Comparison of ENCODE assay signal across 6 cellular contexts in the genomic region with DNA sequence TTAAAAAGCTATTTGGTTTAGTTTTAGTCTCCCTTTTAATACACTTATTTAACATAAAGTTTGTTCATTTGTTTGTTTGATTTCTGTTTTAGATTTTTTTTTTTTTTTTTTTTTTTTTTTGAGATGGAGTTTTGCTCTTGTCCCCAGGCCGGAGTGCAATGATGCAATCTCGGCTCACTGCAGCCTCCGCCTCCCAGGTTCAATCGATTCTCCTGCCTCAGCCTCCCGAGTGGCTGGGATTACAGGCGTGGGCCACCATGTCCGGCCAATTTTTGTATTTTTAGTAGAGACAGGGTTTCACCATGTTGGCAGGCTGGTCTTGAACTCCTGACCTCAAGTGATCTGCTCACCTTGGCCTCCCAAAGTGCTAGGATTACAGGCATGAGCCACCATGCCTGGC. TPM values are rescaled to one million over a fixed set of nuclear protein-coding genes. Genes with fewer than 3 reads are reported as not detected.
DNase-seq lines count a peak whose midpoint lies in the region; ATAC-seq, FAIRE-seq and TF ChIP-seq lines count a peak whose summit lies in the region.
"Not testable (repeated sequence)": the region's sequence is repeated elsewhere in the genome, so short reads cannot be mapped to it uniquely, and the experiment has no call there.

No MANE protein-coding gene starts in this region.

- not testable (repeated sequence) for TF ChIP-seq EP300 in K562 (IDR thresholded peaks at IDR 0.05; ENCODE audit: low read length)

- H4K20me1 ChIP-seq in K562 (replicated peaks; ENCODE audit: control insufficient read depth, insufficient read depth, low read length) = peaks cover 16% of the 10 kb centered on the region; the same call in 1 of the 2 replicates

- peaks cover 99% of the 10 kb centered on the region for H3K79me2 ChIP-seq in K562 (ENCODE audit: control insufficient read depth, insufficient read depth, low read length)

- H3K27me3 ChIP-seq in CD4-positive, CD25-positive, alpha-beta regulatory T cell (ENCODE audit: control insufficient read depth, insufficient read depth, low read length); K562 (ENCODE audit: control insufficient read depth in 2 of 2, insufficient read depth in 2 of 2, low read length in 2 of 2); naive thymus-derived CD4-positive, alpha-beta T cell (ENCODE audit: control insufficient read depth in 2 of 2, insufficient read depth in 2 of 2, low read length in 2 of 2); spleen (replicated peaks in 1 of 7): not testable (repeated sequence)

- not testable (repeated sequence) for H3K27ac ChIP-seq in CD4-positive, CD25-positive, alpha-beta regulatory T cell (ENCODE audit: insufficient read depth, low read length, poor library complexity, severe bottlenecking); K562 (ENCODE audit: extremely low read depth, low read depth, low read length); naive thymus-derived CD4-positive, alpha-beta T cell (ENCODE audit: low read depth, low read length)
- peak overlapping the region; percentile 88 for H3K27ac ChIP-seq in epithelial cell of prostate
- H3K27ac ChIP-seq in spleen = peak overlapping the region; percentile 10 to 74 (median 66)

- CTCF ChIA-PET in K562 (lab: Yijun Ruan, JAX; ENCODE audit: low intra/inter-chr PET ratio) = not testable (repeated sequence)
- CTCF ChIA-PET in naive thymus-derived CD4-positive, alpha-beta T cell (lab: Charles Lee) = interaction anchor here (0.7 to 1.8 kb wide), 2 partner anchors 15 to 20 kb away, joined by 4 to 9 read pairs; no protein-coding TSS in a partner anchor

- not testable (repeated sequence) for ATAC-seq in CD4-positive, CD25-positive, alpha-beta regulatory T cell (ENCODE audit: low read depth in 2 of 2); activated T-cell treated with anti-CD3 and anti-CD28 coated beads, Interleukin-2, amount 50 U/mL, for 72 hours (replicated peaks in 1 of 2); K562; naive thymus-derived CD4-positive, alpha-beta T cell

- not testable (repeated sequence) for TF ChIP-seq POLR2A in K562 (conservative IDR thresholded peaks at IDR 0.05); spleen (IDR thresholded peaks at IDR 0.05)

- H3K36me3 Mint-ChIP-seq in CD4-positive, CD25-positive, alpha-beta regulatory T cell; activated T-cell treated with anti-CD3 and anti-CD28 coated beads, Interleukin-2, amount 50 U/mL, for 72 hours (ENCODE audit: insufficient read depth in 2 of 2); naive thymus-derived CD4-positive, alpha-beta T cell: not testable (repeated sequence)

- H3K9me3 ChIP-seq in CD4-positive, CD25-positive, alpha-beta regulatory T cell (ENCODE audit: control insufficient read depth in 2 of 2, low read length in 2 of 2); K562 (replicated peaks; ENCODE audit: control insufficient read depth, insufficient read depth, low read depth, low read length); naive thymus-derived CD4-positive, alpha-beta T cell (ENCODE audit: control insufficient read depth in 2 of 3, low read length in 3 of 3); spleen: not testable (repeated sequence)

- H2AFZ ChIP-seq in K562 (ENCODE audit: low read depth, low read length) = not testable (repeated sequence)

- not testable (repeated sequence) for H3K4me2 ChIP-seq in K562 (ENCODE audit: insufficient read depth, low read length)

- H3K4me3 ChIP-seq in CD4-positive, CD25-positive, alpha-beta regulatory T cell (ENCODE audit: low read depth, low read length) = peak overlapping the region; percentile 2
- H3K4me3 ChIP-seq in K562; naive thymus-derived CD4-positive, alpha-beta T cell (ENCODE audit: low read length); spleen: not testable (repeated sequence)

- peaks cover 69 to 98% (median 85%) of the 10 kb centered on the region in 4 donors for H3K4me1 Mint-ChIP-seq in CD4-positive, CD25-positive, alpha-beta regulatory T cell
- peaks cover 97% of the 10 kb centered on the region for H3K4me1 Mint-ChIP-seq in activated T-cell treated with anti-CD3 and anti-CD28 coated beads, Interleukin-2, amount 50 U/mL, for 72 hours (ENCODE audit: low read depth)
- peaks cover 53 to 100% (median 98%) of the 10 kb centered on the region in 7 donors for H3K4me1 Mint-ChIP-seq in naive thymus-derived CD4-positive, alpha-beta T cell

- POLR2A ChIA-PET in K562 (lab: Yijun Ruan, JAX) = interaction anchor here (0.7 to 5.9 kb wide), 3 partner anchors 10 to 53 kb away, joined by 3 to 51 read pairs (median 29); partner anchors contain the start of gene USP3
- POLR2A ChIA-PET in naive thymus-derived CD4-positive, alpha-beta T cell (lab: Charles Lee) = interaction anchor here (1.7 kb wide), 1 partner anchor 15 kb away, joined by 6 read pairs; no protein-coding TSS in a partner anchor

- H3K4me3 Mint-ChIP-seq in CD4-positive, CD25-positive, alpha-beta regulatory T cell; activated T-cell treated with anti-CD3 and anti-CD28 coated beads, Interleukin-2, amount 50 U/mL, for 72 hours: not testable (repeated sequence)
- peak overlapping the region in 6 of 10 donors; percentile 35 to 77 (median 42) for H3K4me3 Mint-ChIP-seq in naive thymus-derived CD4-positive, alpha-beta T cell

- H3K27me3 Mint-ChIP-seq in CD4-positive, CD25-positive, alpha-beta regulatory T cell; activated T-cell treated with anti-CD3 and anti-CD28 coated beads, Interleukin-2, amount 50 U/mL, for 72 hours (ENCODE audit: low read depth); naive thymus-derived CD4-positive, alpha-beta T cell: not testable (repeated sequence)

- not testable (repeated sequence) for DNase-seq in CD4-positive, CD25-positive, alpha-beta regulatory T cell; activated T-cell treated with anti-CD3 and anti-CD28 coated beads, Interleukin-2, amount 50 U/mL, for 72 hours; K562 (ENCODE audit: extremely low read depth in 1 of 4, low spot score in 3 of 4); epithelial cell of prostate (ENCODE audit: low read depth, low spot score); naive thymus-derived CD4-positive, alpha-beta T cell; spleen

- not testable (repeated sequence) for H3K9me1 ChIP-seq in K562 (ENCODE audit: control insufficient read depth, insufficient read depth, low read length)

- not testable (repeated sequence) for TF ChIP-seq CTCF in K562 (IDR thresholded peaks at IDR 0.05 in 2 of 3, conservative IDR thresholded peaks at IDR 0.05 in 1 of 3; ENCODE audit: insufficient read depth in 2 of 3, low read depth in 1 of 3, low read length in 3 of 3); spleen (IDR thresholded peaks at IDR 0.05 in 8 of 11, conservative IDR thresholded peaks at IDR 0.05 in 3 of 11)

- not testable (repeated sequence) for H3K36me3 ChIP-seq in CD4-positive, CD25-positive, alpha-beta regulatory T cell (ENCODE audit: control insufficient read depth, insufficient read depth, low read length); K562 (ENCODE audit: control insufficient read depth, insufficient read depth, low read length); naive thymus-derived CD4-positive, alpha-beta T cell (ENCODE audit: control insufficient read depth in 2 of 3, insufficient read depth in 3 of 3, low read length in 3 of 3); spleen

- FAIRE-seq in K562 (lab: Jason Lieb, UNC) = not testable (repeated sequence)

- not testable (repeated sequence) for TF ChIP-seq RAD21 in K562 (CRISPR knock-in tag; conservative IDR thresholded peaks at IDR 0.05 in 1 of 2, IDR thresholded peaks at IDR 0.05 in 1 of 2)

- not testable (repeated sequence) for H3K9ac ChIP-seq in K562 (ENCODE audit: insufficient read depth in 1 of 2, low read depth in 2 of 2, low read length in 2 of 2)

- not testable (repeated sequence) for BruUV-seq in K562 (replicated peaks; lab: Mats Ljungman, UMichigan)

- WGBS in K562 (ENCODE audit: insufficient coverage, low coverage, missing lambda C conversion rate) = 76% methylated on average over 7 of the region's 7 CpGs
- WGBS in spleen, 5 donors = 85 to 91% (median 86%) methylated on average over 7 of the region's 7 CpGs

- H3K4me1 ChIP-seq in CD4-positive, CD25-positive, alpha-beta regulatory T cell (ENCODE audit: control insufficient read depth, insufficient read depth, low read length, poor library complexity, severe bottlenecking) = peaks cover 64% of the 10 kb centered on the region
- peaks cover 16 to 50% of the 10 kb centered on the region in 2 experiments; a peak in 4 of 5 replicates for H3K4me1 ChIP-seq in K562 (replicated peaks in 1 of 2; ENCODE audit: control insufficient read depth in 2 of 2, insufficient read depth in 2 of 2, low read length in 2 of 2)
- H3K4me1 ChIP-seq in naive thymus-derived CD4-positive, alpha-beta T cell (ENCODE audit: control insufficient read depth in 2 of 2, insufficient read depth in 2 of 2, low read length in 2 of 2) = peaks cover 63 to 70% of the 10 kb centered on the region in 2 donors
- H3K4me1 ChIP-seq in spleen = peaks cover 91 to 100% (median 97%) of the 10 kb centered on the region in 6 donors

- in situ Hi-C loops in K562 (cut with MboI) = not testable (repeated sequence)

- H3K27ac Mint-ChIP-seq in CD4-positive, CD25-positive, alpha-beta regulatory T cell; naive thymus-derived CD4-positive, alpha-beta T cell: not testable (repeated sequence)
- H3K27ac Mint-ChIP-seq in activated T-cell treated with anti-CD3 and anti-CD28 coated beads, Interleukin-2, amount 50 U/mL, for 72 hours = peak overlapping the region; percentile 3

- not testable (repeated sequence) for H3K9me3 Mint-ChIP-seq in CD4-positive, CD25-positive, alpha-beta regulatory T cell; activated T-cell treated with anti-CD3 and anti-CD28 coated beads, Interleukin-2, amount 50 U/mL, for 72 hours; naive thymus-derived CD4-positive, alpha-beta T cell

- intact Hi-C loops in K562 (cut with micrococcal nuclease); naive thymus-derived CD4-positive, alpha-beta T cell (cut with micrococcal nuclease); spleen (cut with DNase I; ENCODE audit: low total_unique reads): not testable (repeated sequence)

RNA-seq across cellular contexts. Expression of gene USP3, which starts 16.1 kb away (rescaled TPM):
- total RNA-seq in CD4-positive, CD25-positive, alpha-beta regulatory T cell = 223 TPM
- 10 to 100 TPM; 49.5 to 57.2 (median 55.3) TPM for polyA plus RNA-seq in CD4-positive, CD25-positive, alpha-beta regulatory T cell
- total RNA-seq in activated T-cell treated with anti-CD3 and anti-CD28 coated beads, Interleukin-2, amount 50 U/mL, for 72 hours = 10 to 100 TPM; 66.5 to 78.0 TPM
- 55.7 and 143 TPM in 2 replicates for total RNA-seq in K562 (2011; cell fraction: chromatin; rRNA removed; ENCODE audit: low replicate concordance)
- 31.0 and 37.8 TPM in 2 replicates for total RNA-seq in K562 (2011; cell fraction: nucleolus; rRNA removed)
- total RNA-seq in K562 (2011; cell fraction: nucleoplasm; rRNA removed) = 72.7 and 100 TPM in 2 replicates
- total RNA-seq in K562 (2014; rRNA removed) = 21.7 and 31.2 TPM in 2 replicates
- 49.7 and 50.3 TPM in 2 replicates for total RNA-seq in K562 (2014; rRNA removed; fragmentation: Illumina TruSeq; extraction: Trizol)
- total RNA-seq in K562 (2015; rRNA removed; fragmentation: Illumina TruSeq; extraction: Trizol) = 44.6 and 46.1 TPM in 2 replicates
- total RNA-seq in K562 (2021) = 48.8 and 54.3 TPM in 2 replicates
- 17.3 and 23.1 TPM in 2 replicates for polyA plus RNA-seq in K562 (2011; rRNA removed)
- polyA plus RNA-seq in K562 (2011; cell fraction: cytosol; rRNA removed) = 12.0 and 15.1 TPM in 2 replicates
- polyA plus RNA-seq in K562 (2011; cell fraction: nucleus; rRNA removed) = 47.4 and 78.4 TPM in 2 replicates
- polyA plus RNA-seq in K562 (2012) = 29.3 and 55.6 TPM in 2 replicates
- 38.7 and 42.8 TPM in 2 replicates for polyA plus RNA-seq in K562 (2014; fragmentation: Illumina TruSeq; extraction: Trizol)
- 10 to 100 TPM; 24.3 to 34.8 TPM for polyA plus RNA-seq in K562 (2014; fragmentation: Nextera tagmentation; extraction: Ambion mirVana)
- 19.5 and 21.2 TPM in 2 replicates for polyA plus RNA-seq in K562 (2014; rRNA removed)
- 35.6 and 53.7 TPM in 2 replicates for polyA minus RNA-seq in K562 (2011; rRNA and poly(A)+ RNA removed)
- polyA minus RNA-seq in K562 (2011; cell fraction: cytosol; rRNA and poly(A)+ RNA removed) = 23.0 and 36.5 TPM in 2 replicates
- polyA minus RNA-seq in K562 (2011; cell fraction: nucleus; rRNA and poly(A)+ RNA removed) = 50.5 and 79.3 TPM in 2 replicates
- 100 to 1,000 TPM in 4 of 5 experiments, 10 to 100 TPM in 1; 64.2 to 288 (median 155) TPM for total RNA-seq in naive thymus-derived CD4-positive, alpha-beta T cell
- 10 to 100 TPM; 53.3 to 62.8 TPM for polyA plus RNA-seq in naive thymus-derived CD4-positive, alpha-beta T cell
- 100 to 1,000 TPM in 4 of 7 donors, 10 to 100 TPM in 3; 82.0 to 136 (median 112) TPM for total RNA-seq in spleen
- polyA plus RNA-seq in spleen = 10 to 100 TPM; 29.5 to 48.4 (median 38.4) TPM
